ENCODE assay signal across 26 cellular contexts in the genomic region with DNA sequence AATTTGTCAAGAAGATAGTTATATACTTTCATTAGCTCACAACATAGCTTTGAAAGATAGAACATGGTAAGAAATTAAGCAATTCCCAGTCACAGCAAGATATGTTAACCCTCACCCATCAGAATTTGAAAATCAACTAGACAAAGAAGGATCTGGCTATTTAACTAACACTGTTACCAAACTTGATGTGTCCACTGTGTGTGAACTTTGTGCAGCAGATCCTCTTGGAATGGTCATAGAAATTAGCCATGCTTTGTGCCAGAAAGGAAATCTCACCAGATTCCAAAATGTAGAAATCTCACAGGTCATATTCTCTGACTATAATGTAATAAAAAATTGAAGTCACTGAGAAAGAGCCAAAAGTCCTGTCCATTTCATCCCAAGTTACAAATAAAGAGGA.
"Had no signal": no experiment of that assay in that cellular context is flagged by ENCODE, and none has a peak within 500 bp of the region (broad histone marks: within the 10 kb centered on the region; RNA-seq: fewer than 3 reads in every experiment).

No MANE protein-coding gene starts in this region.

- FAIRE-seq: frontal cortex, keratinocyte had no signal

- H3K36me3 ChIP-seq: colonic mucosa, neutrophil, right lobe of liver, thyroid gland, upper lobe of left lung had no signal

- H3K27ac ChIP-seq: colonic mucosa, neutrophil, right lobe of liver, skin epidermis, upper lobe of left lung, WERI-Rb-1 had no signal

- DNase-seq: activated CD4-positive, alpha-beta memory T cell treated with anti-CD3 and anti-CD28 coated beads, Interleukin-2, amount 10 ng/mL, durations not matched to agents 7 days and 5 days; activated CD4-positive, alpha-beta T cell treated with anti-CD3 and anti-CD28 coated beads for 1 hour; activated CD4-positive, alpha-beta T cell treated with anti-CD3 and anti-CD28 coated beads, Interleukin-2, amount 10 ng/mL, durations not matched to agents 7 days and 5 days; activated naive CD8-positive, alpha-beta T cell treated with anti-CD3 and anti-CD28 coated beads, Interleukin-2, amount 50 U/mL, for 24 hours; activated T-cell treated with anti-CD3 and anti-CD28 coated beads, Interleukin-2, amount 50 U/mL, for 4 hours; colonic mucosa; effector CD8-positive, alpha-beta T cell; glutamatergic neuron; left cardiac atrium; mesendoderm; mucosa of descending colon; nephron progenitor cell; right lobe of liver; stimulated activated CD4-positive, alpha-beta T cell treated with anti-CD3 and anti-CD28 coated beads, Interleukin-4, amount 100 ng/mL, for 24 hours; T-helper 17 cell; T1000; thyroid gland; upper lobe of left lung; WERI-Rb-1 had no signal

- H3K4me1 ChIP-seq: colonic mucosa, upper lobe of left lung had no signal

- ATAC-seq: activated naive CD8-positive, alpha-beta T cell treated with anti-CD3 and anti-CD28 coated beads, Interleukin-2, amount 50 U/mL, for 24 hours; activated T-cell treated with anti-CD3 and anti-CD28 coated beads, Interleukin-2, amount 50 U/mL, for 4 hours; activated T-helper 17 cell treated with anti-CD3 and anti-CD28 coated beads, Interleukin-2, amount 50 U/mL, for 72 hours; mucosa of descending colon; SK-N-SH treated with all-trans-retinoic acid at 6 μM for 48 hours; stimulated activated effector memory CD8-positive, alpha-beta T cell treated with anti-CD3 and anti-CD28 coated beads, Interleukin-12 subunit alpha, Interleukin-12 subunit beta, amount 100 ng/mL, for 72 hours; T-helper 17 cell had no signal

- H3K4me3 ChIP-seq: colonic mucosa, mucosa of descending colon, right lobe of liver, skin epidermis, thyroid gland, upper lobe of left lung had no signal

- H3K9me3 ChIP-seq: colonic mucosa, mucosa of descending colon, neutrophil, right lobe of liver, thyroid gland, upper lobe of left lung had no signal

- H3K27me3 ChIP-seq: colonic mucosa, neutrophil, right lobe of liver, thyroid gland, upper lobe of left lung had no signal
